In the genomic region with DNA sequence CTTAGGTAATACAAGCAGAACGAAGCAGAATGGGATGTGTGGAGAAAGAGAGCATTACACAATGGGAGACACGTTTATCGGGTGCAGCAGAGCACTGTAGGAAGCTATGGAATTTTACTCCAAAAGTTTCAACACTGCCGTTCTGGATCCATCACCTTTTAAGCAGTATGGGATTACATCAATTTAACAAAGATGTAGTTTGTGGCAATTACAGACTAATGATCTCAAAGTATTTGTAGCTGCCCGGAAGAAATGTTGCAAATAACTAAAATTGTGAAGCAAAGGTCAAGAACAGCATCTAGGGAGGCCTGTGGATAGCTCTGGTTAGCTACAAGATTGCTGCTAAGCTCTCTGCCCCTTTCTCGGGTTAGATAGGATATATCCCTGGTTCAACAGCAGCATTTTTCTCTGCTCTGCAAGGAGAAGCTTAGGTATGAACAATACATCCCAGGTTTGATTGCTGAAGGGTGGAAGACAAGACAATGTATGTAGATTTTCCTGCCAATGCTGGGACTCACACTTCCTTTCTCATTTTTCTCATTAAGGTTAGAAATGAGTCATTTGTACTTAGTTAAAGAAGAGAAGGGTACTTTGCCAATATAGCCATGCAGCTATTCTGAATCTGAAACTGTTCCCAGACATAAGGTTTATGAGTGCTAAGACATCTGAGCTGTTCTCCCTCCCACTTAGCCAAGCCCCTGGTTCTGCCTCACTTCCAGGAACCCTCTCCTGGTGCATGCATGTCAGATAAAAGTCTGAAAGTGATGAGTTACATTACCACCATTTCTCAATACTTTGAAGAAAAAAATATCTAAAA, we compare ENCODE assay signal across 8 cellular contexts.
DNase-seq lines count a peak whose midpoint lies in the region; ATAC-seq and TF ChIP-seq lines count a peak whose summit lies in the region.

No MANE protein-coding gene starts in this region.

- H3K27ac ChIP-seq in coronary artery: peak overlapping the region in 1 of 2 donors; percentile 47
- peak overlapping the region in 1 of 4 donors; percentile 10 for H3K27ac ChIP-seq in Peyer's patch

- H3K4me3 ChIP-seq in skeletal muscle satellite cell (ENCODE audit: low read length) (no peak overlapping the region), coronary artery (no peak overlapping the region), Peyer's patch (no peak overlapping the region)

- no peak for TF ChIP-seq POLR2A in Peyer's patch (IDR thresholded peaks at IDR 0.05)

- peak overlapping the region; percentile 70 for H3K9ac ChIP-seq in skeletal muscle satellite cell (ENCODE audit: low read depth, low read length)

- H3K4me1 ChIP-seq in skeletal muscle satellite cell (ENCODE audit: control insufficient read depth, insufficient read depth, low read length): peaks cover 51% of the 10 kb centered on the region
- H3K4me1 ChIP-seq in Peyer's patch: no peaks in the 10 kb centered on the region

- H3K4me2 ChIP-seq in skeletal muscle satellite cell (ENCODE audit: low read length): peak overlapping the region; percentile 44

- peak; percentile 85 for ATAC-seq in GM18861 (IDR thresholded peaks at IDR 0.05; ENCODE audit: unreplicated experiment)
- peak; percentile 74 for ATAC-seq in HG02852 (IDR thresholded peaks at IDR 0.05; ENCODE audit: unreplicated experiment)
- ATAC-seq in activated naive CD4-positive, alpha-beta T cell treated with anti-CD3 and anti-CD28 coated beads, Interleukin-2, amount 50 U/mL, for 72 hours: peak; percentile 92 to 97

- H3K27me3 ChIP-seq in skeletal muscle satellite cell (ENCODE audit: control insufficient read depth, insufficient read depth, low read length) (no peaks in the 10 kb centered on the region), Peyer's patch (no peaks in the 10 kb centered on the region)

- H3K27ac Mint-ChIP-seq in activated naive CD4-positive, alpha-beta T cell treated with anti-CD3 and anti-CD28 coated beads, Interleukin-2, amount 50 U/mL, for 72 hours: peak overlapping the region in 1 of 2 donors; percentile 79

- TF ChIP-seq CTCF in coronary artery (IDR thresholded peaks at IDR 0.05): no peak
- TF ChIP-seq CTCF in Peyer's patch (IDR thresholded peaks at IDR 0.05): no peak

- H3K9me3 ChIP-seq in skeletal muscle satellite cell (replicated peaks; ENCODE audit: low read length) (no peaks in the 10 kb centered on the region), Peyer's patch (no peaks in the 10 kb centered on the region)

- peaks cover 12 to 18% of the 10 kb centered on the region in 2 donors for H3K9me3 Mint-ChIP-seq in activated naive CD4-positive, alpha-beta T cell treated with anti-CD3 and anti-CD28 coated beads, Interleukin-2, amount 50 U/mL, for 72 hours

- peaks cover 4 to 16% of the 10 kb centered on the region in 2 donors for H3K36me3 Mint-ChIP-seq in activated naive CD4-positive, alpha-beta T cell treated with anti-CD3 and anti-CD28 coated beads, Interleukin-2, amount 50 U/mL, for 72 hours

- H3K36me3 ChIP-seq in skeletal muscle satellite cell (ENCODE audit: insufficient read depth, low read length) (no peaks in the 10 kb centered on the region), Peyer's patch (no peaks in the 10 kb centered on the region)

- peak; percentile 42 to 63 for DNase-seq in activated naive CD4-positive, alpha-beta T cell treated with anti-CD3 and anti-CD28 coated beads, Interleukin-2, amount 50 U/mL, for 72 hours (ENCODE audit: low spot score in 2 of 2)
- DNase-seq in DMS153 (lab: John Stamatoyannopoulos, UW) (no peak), coronary artery (ENCODE audit: low spot score) (no peak), LoVo (ENCODE audit: low spot score) (no peak), Peyer's patch (no peak)

Comparison
In these comparisons a context has a peak if more than half of its experiments do, and no peak if none do; other contexts are left out.
1. DNase-seq: peak in activated naive CD4-positive, alpha-beta T cell treated with anti-CD3 and anti-CD28 coated beads, Interleukin-2, amount 50 U/mL, for 72 hours (2 of 2); none in DMS153 (single experiment), coronary artery (single experiment), LoVo (single experiment) and Peyer's patch (0 of 3).
2. Peak in every context shown above with its lines, with median percentiles within 50 percentile points of each other: ATAC-seq.